ENCODE assay signal across 22 cellular contexts in the genomic region with DNA sequence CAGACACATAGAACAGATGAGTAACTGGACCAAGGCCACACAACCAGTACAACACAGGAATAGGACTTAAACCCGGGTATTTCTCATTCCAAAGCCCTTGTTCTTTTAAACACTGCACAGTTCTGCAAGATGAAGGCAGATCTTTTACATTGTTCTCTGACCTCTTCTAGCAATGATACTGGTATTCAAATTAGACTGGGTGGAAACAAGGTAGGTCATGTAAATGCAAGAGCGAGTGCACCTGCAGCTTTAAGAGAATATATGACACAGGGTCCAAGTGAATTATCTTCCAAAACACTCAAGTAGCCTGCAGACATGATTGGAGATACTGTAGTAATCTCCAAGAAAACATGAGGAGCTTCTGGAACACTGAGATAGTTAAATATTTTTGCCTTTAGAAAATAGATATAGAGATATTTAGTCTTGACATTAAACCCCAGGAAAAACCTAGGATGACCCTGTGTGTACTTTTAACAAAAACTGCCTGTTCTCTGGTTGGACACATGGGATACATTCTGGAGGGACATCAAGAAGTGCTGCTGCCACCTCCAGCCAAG.
A peak's percentile ranks its signal among the peaks of the same experiment; 100 is the strongest.
DNase-seq lines count a peak whose midpoint lies in the region; ATAC-seq and TF ChIP-seq lines count a peak whose summit lies in the region.
"Had no signal": no experiment of that assay in that cellular context is flagged by ENCODE, and none has a peak within 500 bp of the region (broad histone marks: within the 10 kb centered on the region; RNA-seq: fewer than 3 reads in every experiment).

No MANE protein-coding gene starts in this region.

- H3K27me3 ChIP-seq in MM.1S (replicated peaks; ENCODE audit: insufficient read depth, low read length) (no peaks in the 10 kb centered on the region), hepatocyte (no peaks in the 10 kb centered on the region)
- H3K27me3 ChIP-seq: brain microvascular endothelial cell, uterus had no signal

- H3K4me3 Mint-ChIP-seq in chondrocyte (ENCODE audit: unreplicated experiment) (no peak overlapping the region), T-helper 17 cell (no peak overlapping the region)
- H3K4me3 Mint-ChIP-seq: activated T-cell treated with anti-CD3 and anti-CD28 coated beads, Interleukin-2, amount 50 U/mL, for 72 hours; CD8-positive, alpha-beta T cell; naive thymus-derived CD8-positive, alpha-beta T cell; stimulated activated naive CD8-positive, alpha-beta T cell treated with anti-CD3 and anti-CD28 coated beads, Interleukin-15, Interleukin-2, amounts not matched to agents 100 ng/mL and 50 ng/mL, for 24 hours had no signal

- H4K20me1 ChIP-seq in MM.1S (ENCODE audit: insufficient read depth, low read length), result no peaks in the 10 kb centered on the region
- no peaks in the 10 kb centered on the region for H4K20me1 ChIP-seq in hepatocyte (ENCODE audit: insufficient read depth, poor library complexity, severe bottlenecking)

- peak overlapping the region; percentile 62 for H3K4me2 ChIP-seq in MM.1S (ENCODE audit: low read depth, low read length)
- H3K4me2 ChIP-seq in hepatocyte, result no peak overlapping the region

- H3K9ac ChIP-seq in MM.1S (ENCODE audit: low read length), result no peak overlapping the region; the same call in 1 of the 2 replicates

- H3K4me1 Mint-ChIP-seq in chondrocyte (ENCODE audit: low read depth) (peaks cover 11% of the 10 kb centered on the region), T-helper 17 cell (peaks cover 4% of the 10 kb centered on the region)
- H3K4me1 Mint-ChIP-seq: naive thymus-derived CD8-positive, alpha-beta T cell had no signal

- H3K27me3 Mint-ChIP-seq in chondrocyte (ENCODE audit: low read depth), result peaks cover under 1% of the 10 kb centered on the region
- H3K27me3 Mint-ChIP-seq in T-helper 17 cell, result peaks cover 20% of the 10 kb centered on the region
- H3K27me3 Mint-ChIP-seq: stimulated activated naive CD8-positive, alpha-beta T cell treated with anti-CD3 and anti-CD28 coated beads, Interleukin-15, Interleukin-2, amounts not matched to agents 100 ng/mL and 50 ng/mL, for 24 hours had no signal

- H3K27ac Mint-ChIP-seq in chondrocyte (ENCODE audit: unreplicated experiment), result no peak overlapping the region
- no peak overlapping the region for H3K27ac Mint-ChIP-seq in T-helper 17 cell
- H3K27ac Mint-ChIP-seq: activated T-cell treated with anti-CD3 and anti-CD28 coated beads, Interleukin-2, amount 50 U/mL, for 72 hours; CD8-positive, alpha-beta T cell; naive thymus-derived CD8-positive, alpha-beta T cell; stimulated activated naive CD8-positive, alpha-beta T cell treated with anti-CD3 and anti-CD28 coated beads, Interleukin-15, Interleukin-2, amounts not matched to agents 100 ng/mL and 50 ng/mL, for 24 hours had no signal

- peaks cover 16% of the 10 kb centered on the region for H3K4me1 ChIP-seq in MM.1S (ENCODE audit: low read length)
- H3K4me1 ChIP-seq in hepatocyte (ENCODE audit: insufficient read depth), result peaks cover 11% of the 10 kb centered on the region
- H3K4me1 ChIP-seq: uterus had no signal

- H3K4me3 ChIP-seq in MM.1S (ENCODE audit: low read length) (peak overlapping the region; percentile 28; the same call in 1 of the 2 replicates), hepatocyte (no peak overlapping the region)
- H3K4me3 ChIP-seq: thoracic aorta, uterus had no signal

- H3K36me3 ChIP-seq in MM.1S (replicated peaks; ENCODE audit: insufficient read depth, low read length) (no peaks in the 10 kb centered on the region), hepatocyte (replicated peaks; ENCODE audit: insufficient read depth, low read depth) (no peaks in the 10 kb centered on the region)
- H3K36me3 ChIP-seq: brain microvascular endothelial cell, thoracic aorta, uterus had no signal

- 82% methylated on average over 2 of the region's 2 CpGs for WGBS in hepatocyte (ENCODE audit: low lambda C conversion rate, missing lambda C conversion rate)

- H3K9me2 ChIP-seq in MM.1S (replicated peaks; ENCODE audit: insufficient read depth, low read length) (no peaks in the 10 kb centered on the region), hepatocyte (replicated peaks; ENCODE audit: insufficient read depth) (no peaks in the 10 kb centered on the region)

- H3K36me3 Mint-ChIP-seq in chondrocyte (ENCODE audit: low read depth) (no peaks in the 10 kb centered on the region), T-helper 17 cell (ENCODE audit: low read depth) (no peaks in the 10 kb centered on the region)
- H3K36me3 Mint-ChIP-seq: CD8-positive, alpha-beta T cell; naive thymus-derived CD8-positive, alpha-beta T cell had no signal

- H2AFZ ChIP-seq in MM.1S (ENCODE audit: low read length) (peak overlapping the region; percentile 42), hepatocyte (no peak overlapping the region)

- ATAC-seq in GM18498 (IDR thresholded peaks at IDR 0.05; ENCODE audit: unreplicated experiment), result peak; percentile 47
- peak; percentile 41 for ATAC-seq in GM21526 (IDR thresholded peaks at IDR 0.05; ENCODE audit: low FRiP score, unreplicated experiment)
- ATAC-seq in T-helper 17 cell, result no peak
- ATAC-seq: activated T-cell treated with anti-CD3 and anti-CD28 coated beads, Interleukin-2, amount 50 U/mL, for 72 hours; CD8-positive, alpha-beta T cell; HCT116; naive thymus-derived CD8-positive, alpha-beta T cell had no signal

- TF ChIP-seq CTCF in MM.1S (IDR thresholded peaks at IDR 0.05; ENCODE audit: low read length), result no peak
- no peak for TF ChIP-seq CTCF in hepatocyte (IDR thresholded peaks at IDR 0.05; ENCODE audit: poor library complexity)
- no peak for TF ChIP-seq CTCF in chondrocyte (IDR thresholded peaks at IDR 0.05)

- peak; percentile 10 for DNase-seq in MM.1S
- DNase-seq in hepatocyte (ENCODE audit: low spot score), result no peak
- DNase-seq in chondrocyte (ENCODE audit: low spot score), result no peak
- no peak for DNase-seq in CD1c-positive myeloid dendritic cell (ENCODE audit: extremely low spot score)
- DNase-seq in T-helper 17 cell, result no peak
- DNase-seq in SW480 (ENCODE audit: low spot score), result no peak
- DNase-seq: activated CD4-positive, alpha-beta T cell treated with anti-CD3 and anti-CD28 coated beads, Interleukin-2, amount 50 U/mL, for 4 hours; activated naive CD4-positive, alpha-beta T cell treated with Interleukin-2 at 50 U/mL for 16 hours; activated T-cell treated with anti-CD3 and anti-CD28 coated beads, Interleukin-2, amount 50 U/mL, for 72 hours; brain microvascular endothelial cell; CD8-positive, alpha-beta T cell; naive thymus-derived CD8-positive, alpha-beta T cell; NCI-H1048; NCI-H187 treated with DMSO at 0.1 percent for 48 hours; NCI-H524; uterus had no signal

- H3K27ac ChIP-seq in MM.1S (ENCODE audit: low read length) (peak overlapping the region; percentile 35; the same call in 1 of the 2 replicates), hepatocyte (peak overlapping the region; percentile 14)
- H3K27ac ChIP-seq: brain microvascular endothelial cell, HL-60, thoracic aorta, uterus had no signal

- no peaks in the 10 kb centered on the region for H3K9me3 ChIP-seq in MM.1S (replicated peaks; ENCODE audit: insufficient read depth, low read length)
- no peaks in the 10 kb centered on the region for H3K9me3 ChIP-seq in hepatocyte (ENCODE audit: low read depth)
- no peaks in the 10 kb centered on the region for H3K9me3 ChIP-seq in T-helper 17 cell (ENCODE audit: control insufficient read depth, low read length, poor library complexity, severe bottlenecking)
- H3K9me3 ChIP-seq: thoracic aorta, uterus had no signal

- no peaks in the 10 kb centered on the region for H3K9me3 Mint-ChIP-seq in chondrocyte (ENCODE audit: low read depth)
- H3K9me3 Mint-ChIP-seq: activated T-cell treated with anti-CD3 and anti-CD28 coated beads, Interleukin-2, amount 50 U/mL, for 72 hours; CD8-positive, alpha-beta T cell; stimulated activated naive CD8-positive, alpha-beta T cell treated with anti-CD3 and anti-CD28 coated beads, Interleukin-15, Interleukin-2, amounts not matched to agents 100 ng/mL and 50 ng/mL, for 24 hours had no signal

- H3K79me2 ChIP-seq in MM.1S (ENCODE audit: low read length) (no peaks in the 10 kb centered on the region), hepatocyte (no peaks in the 10 kb centered on the region)

- peaks cover 8% of the 10 kb centered on the region; the same call in 1 of the 2 replicates for H3F3A ChIP-seq in MM.1S (ENCODE audit: insufficient read depth, low read length)
